ENCODE assay signal across 9 cellular contexts in genomic region chr3:24137958-24138875, GRCh38.
DNase-seq lines count a peak whose midpoint lies in the region; ATAC-seq, FAIRE-seq and TF ChIP-seq lines count a peak whose summit lies in the region.
"Had no signal": no experiment of that assay in that cellular context is flagged by ENCODE, and none has a peak within 500 bp of the region (broad histone marks: within the 10 kb centered on the region; RNA-seq: fewer than 3 reads in every experiment).

No MANE protein-coding gene starts in this region.

- H3K27me3 ChIP-seq in colonic mucosa (no peaks in the 10 kb centered on the region), A673 (replicated peaks; ENCODE audit: insufficient read depth, low read depth, low read length, poor library complexity) (no peaks in the 10 kb centered on the region)

- CTCF ChIA-PET in OCI-LY7 (lab: Charles Lee; ENCODE audit: unreplicated experiment): no interaction called here
- CTCF ChIA-PET in A673 (lab: Charles Lee): no interaction called here

- H3K4me3 ChIP-seq in OCI-LY7 (ENCODE audit: low read depth, low read length, poor library complexity, severe bottlenecking): no peak overlapping the region
- H3K4me3 ChIP-seq in kidney (ENCODE audit: low read length in 2 of 2): no peak overlapping the region
- H3K4me3 ChIP-seq in colonic mucosa: no peak overlapping the region
- no peak overlapping the region for H3K4me3 ChIP-seq in A673 (ENCODE audit: low read depth, low read length, poor library complexity, severe bottlenecking)
- H3K4me3 ChIP-seq: thoracic aorta had no signal

- H4K20me1 ChIP-seq in OCI-LY7 (ENCODE audit: insufficient read depth, low read length): no peaks in the 10 kb centered on the region

- no peaks in the 10 kb centered on the region for H3K9me3 ChIP-seq in OCI-LY7 (ENCODE audit: low read length)
- no peaks in the 10 kb centered on the region for H3K9me3 ChIP-seq in kidney (ENCODE audit: control insufficient read depth in 1 of 2, low read length in 2 of 2)
- no peaks in the 10 kb centered on the region for H3K9me3 ChIP-seq in colonic mucosa
- no peaks in the 10 kb centered on the region for H3K9me3 ChIP-seq in A673 (ENCODE audit: low read depth, low read length, poor library complexity, severe bottlenecking)
- H3K9me3 ChIP-seq: thoracic aorta had no signal

- H3K27ac ChIP-seq in C4-2B: peak overlapping the region; percentile 100
- H3K27ac ChIP-seq in OCI-LY7 (ENCODE audit: low read depth, low read length, poor library complexity, severe bottlenecking): peak overlapping the region; percentile 41
- H3K27ac ChIP-seq in kidney (ENCODE audit: low read depth in 2 of 2, low read length in 2 of 2): no peak overlapping the region
- H3K27ac ChIP-seq in colonic mucosa: no peak overlapping the region
- no peak overlapping the region for H3K27ac ChIP-seq in A673 (ENCODE audit: low read depth, low read length, poor library complexity, severe bottlenecking)

- H3K79me2 ChIP-seq in OCI-LY7 (ENCODE audit: insufficient read depth, low read depth, low read length): no peaks in the 10 kb centered on the region

- no peak for TF ChIP-seq CTCF in C4-2B (conservative IDR thresholded peaks at IDR 0.05)
- no peak for TF ChIP-seq CTCF in OCI-LY7 (conservative IDR thresholded peaks at IDR 0.05; ENCODE audit: low read length)
- TF ChIP-seq CTCF in kidney (IDR thresholded peaks at IDR 0.05; ENCODE audit: borderline replicate concordance, extremely low read depth, insufficient read depth): no peak
- TF ChIP-seq CTCF in colonic mucosa (IDR thresholded peaks at IDR 0.05): no peak
- TF ChIP-seq CTCF in A673 (conservative IDR thresholded peaks at IDR 0.05; ENCODE audit: low read depth, low read length): no peak

- H3K9me2 ChIP-seq in OCI-LY7 (ENCODE audit: insufficient read depth, low read length): no peaks in the 10 kb centered on the region

- DNase-seq in NAMALWA (ENCODE audit: low spot score): peak; percentile 4
- DNase-seq in OCI-LY7 (ENCODE audit: low spot score): peak; percentile 76
- DNase-seq in kidney: peak; percentile 40
- DNase-seq in colonic mucosa: no peak
- DNase-seq in KBM-7: no peak
- DNase-seq in A673 (ENCODE audit: low spot score): no peak

- H3K36me3 ChIP-seq in OCI-LY7 (ENCODE audit: insufficient read depth, low read length) (no peaks in the 10 kb centered on the region), kidney (ENCODE audit: control insufficient read depth in 1 of 2, insufficient read depth in 2 of 2, low read length in 2 of 2) (peaks cover 5 to 20% of the 10 kb centered on the region in 2 donors), colonic mucosa (no peaks in the 10 kb centered on the region), A673 (ENCODE audit: insufficient read depth, low read length, poor library complexity, severe bottlenecking) (no peaks in the 10 kb centered on the region)

- H3K9ac ChIP-seq in kidney (ENCODE audit: low read length in 2 of 2) (no peak overlapping the region), colonic mucosa (ENCODE audit: low read depth in 2 of 2, low read length in 2 of 2) (no peak overlapping the region)

- no peak for FAIRE-seq in kidney (lab: Jason Lieb, UNC)

- peak overlapping the region; percentile 45 for H3K4me2 ChIP-seq in OCI-LY7 (ENCODE audit: low read length)

- no peak for ATAC-seq in activated CD4-positive, CD25-positive, alpha-beta regulatory T cell treated with anti-CD3 and anti-CD28 coated beads, Interleukin-2, amount 50 U/mL, for 24 hours

- no TSS peak for BruUV-seq in OCI-LY7 (replicated peaks; lab: Mats Ljungman, UMichigan)
- BruUV-seq in A673 (replicated peaks; lab: Mats Ljungman, UMichigan): no TSS peak

- peaks cover 32% of the 10 kb centered on the region for H3K4me1 ChIP-seq in OCI-LY7 (ENCODE audit: insufficient read depth, low read length, poor library complexity, severe bottlenecking)
- H3K4me1 ChIP-seq in kidney (ENCODE audit: control insufficient read depth in 1 of 2, insufficient read depth in 1 of 2, low read depth in 1 of 2, low read length in 2 of 2): peaks cover 4 to 8% of the 10 kb centered on the region in 2 donors
- no peaks in the 10 kb centered on the region for H3K4me1 ChIP-seq in colonic mucosa
- H3K4me1 ChIP-seq in A673 (ENCODE audit: insufficient read depth, low read length, poor library complexity, severe bottlenecking): no peaks in the 10 kb centered on the region

- POLR2A ChIA-PET in OCI-LY7 (lab: Charles Lee) (interaction anchor here (0.7 to 1.8 kb wide), 5 partner anchors 11 to 412 kb away, joined by 3 to 5 read pairs (median 4); partner anchors contain the start of genes NKIRAS1 and RPL15), A673 (lab: Charles Lee; ENCODE audit: low non-redundant PET) (interaction anchor here (0.5 kb wide), 1 partner anchor 269 kb away, joined by 4 read pairs; no protein-coding TSS in a partner anchor)

- H2AFZ ChIP-seq in OCI-LY7 (ENCODE audit: low read length): peak overlapping the region; percentile 58

- intact Hi-C loops in OCI-LY7 (cut with micrococcal nuclease; ENCODE audit: unreplicated experiment) (loop anchor here (5.0 kb wide), 1 partner anchor 141 kb away; no protein-coding TSS in a partner anchor), kidney (cut with DNase I) (no loop called here), colonic mucosa (cut with DNase I) (no loop called here), A673 (cut with micrococcal nuclease; ENCODE audit: unreplicated experiment) (no loop called here)

- in situ Hi-C loops in KBM-7 (cut with MboI; ENCODE audit: low pct_unique_long_range_greater_than_20kb, low sequenced_read_pairs): no loop called here

Comparison
In these comparisons a context has a peak if more than half of its experiments do, and no peak if none do; other contexts are left out.
1. H3K27ac ChIP-seq: peak in C4-2B (single experiment) and OCI-LY7 (single experiment); none in kidney (0 of 2), colonic mucosa (single experiment) and A673 (single experiment).
2. DNase-seq: peak in NAMALWA (single experiment), OCI-LY7 (single experiment) and kidney (single experiment); none in colonic mucosa (single experiment), KBM-7 (single experiment) and A673 (single experiment).